In the genomic region with DNA sequence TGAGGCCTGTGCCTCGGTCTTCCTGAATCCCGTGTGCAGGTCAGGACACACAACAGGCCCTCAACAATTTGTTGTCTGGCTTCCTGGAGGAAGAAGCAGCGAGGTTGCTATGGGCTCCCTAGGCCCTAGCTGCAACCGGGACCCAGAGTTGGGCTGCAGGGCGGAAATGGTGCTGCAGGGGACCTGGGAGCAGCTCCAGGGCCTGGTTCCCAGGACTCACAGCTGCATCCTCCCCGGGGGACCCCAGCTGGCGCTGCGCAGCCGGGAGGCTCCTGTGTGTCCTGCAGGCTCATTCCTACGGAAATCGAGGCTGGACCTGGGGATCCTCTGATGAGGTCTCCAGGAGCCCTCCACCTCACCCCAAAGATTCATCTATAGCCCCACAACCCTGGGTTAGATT, we compare ENCODE assay signal across 1 cellular context.
TF ChIP-seq lines count a peak whose summit lies in the region.

No MANE protein-coding gene starts in this region.

TF ChIP-seq in IMR-90, 13 proteins besides CTCF, POLR2A, EP300 and RAD21:
- TF ChIP-seq MAZ (IDR thresholded peaks at IDR 0.05; ENCODE audit: borderline replicate concordance, low read depth, low read length) (no peak), SMC3 (IDR thresholded peaks at IDR 0.05; ENCODE audit: low read depth, low read length) (no peak), RFX5 (IDR thresholded peaks at IDR 0.05; ENCODE audit: low read depth, low read length) (no peak), MAFK (IDR thresholded peaks at IDR 0.05; ENCODE audit: low read depth, low read length) (no peak), FOS (IDR thresholded peaks at IDR 0.05; ENCODE audit: low read depth, low read length) (no peak), RCOR1 (IDR thresholded peaks at IDR 0.05; ENCODE audit: insufficient replicate concordance, low read length) (no peak), NFE2L2 (IDR thresholded peaks at IDR 0.05; ENCODE audit: low read depth, low read length) (no peak), MXI1 (IDR thresholded peaks at IDR 0.05; ENCODE audit: borderline replicate concordance, low read depth, low read length) (no peak), CHD1 (IDR thresholded peaks at IDR 0.05; ENCODE audit: low read depth, low read length) (no peak), CEBPB (IDR thresholded peaks at IDR 0.05; ENCODE audit: low read depth, low read length) (no peak), BHLHE40 (IDR thresholded peaks at IDR 0.05; ENCODE audit: low read depth, low read length) (no peak)
- TF ChIP-seq, protein P1, sequence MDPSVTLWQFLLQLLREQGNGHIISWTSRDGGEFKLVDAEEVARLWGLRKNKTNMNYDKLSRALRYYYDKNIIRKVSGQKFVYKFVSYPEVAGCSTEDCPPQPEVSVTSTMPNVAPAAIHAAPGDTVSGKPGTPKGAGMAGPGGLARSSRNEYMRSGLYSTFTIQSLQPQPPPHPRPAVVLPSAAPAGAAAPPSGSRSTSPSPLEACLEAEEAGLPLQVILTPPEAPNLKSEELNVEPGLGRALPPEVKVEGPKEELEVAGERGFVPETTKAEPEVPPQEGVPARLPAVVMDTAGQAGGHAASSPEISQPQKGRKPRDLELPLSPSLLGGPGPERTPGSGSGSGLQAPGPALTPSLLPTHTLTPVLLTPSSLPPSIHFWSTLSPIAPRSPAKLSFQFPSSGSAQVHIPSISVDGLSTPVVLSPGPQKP (IDR thresholded peaks at IDR 0.05; ENCODE audit: borderline replicate concordance, low read depth, low read length): no peak
